Comparison of ENCODE assay signal across 32 cellular contexts in the genomic region with DNA sequence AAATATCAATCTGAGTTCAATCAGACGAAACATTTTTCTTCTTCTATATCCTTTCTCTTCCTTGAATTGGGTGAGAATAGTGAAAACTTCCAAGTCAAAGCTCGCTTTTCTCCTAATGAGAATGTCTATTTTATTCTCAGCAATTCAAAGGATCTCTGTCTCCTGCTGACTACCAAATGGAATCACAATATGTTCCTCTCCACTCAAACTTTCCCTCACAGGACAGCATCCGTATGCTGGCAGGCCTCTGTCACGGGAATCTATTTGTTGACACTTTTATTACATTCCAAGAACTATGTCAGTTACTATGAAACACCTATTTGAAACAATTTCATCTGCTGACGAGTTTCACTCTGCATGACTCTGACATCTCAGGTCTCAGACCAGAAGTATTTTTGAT.
"Had no signal": no experiment of that assay in that cellular context is flagged by ENCODE, and none has a peak within 500 bp of the region (broad histone marks: within the 10 kb centered on the region; RNA-seq: fewer than 3 reads in every experiment).

No MANE protein-coding gene starts in this region.

- H3K4me3 ChIP-seq: adrenal gland, ascending aorta, breast epithelium, cardiac muscle cell, colonic mucosa, esophagus squamous epithelium, gastroesophageal sphincter, heart right ventricle had no signal

- H3K4me3 Mint-ChIP-seq: activated B cell treated with CpG ODN at 0.5 μM for 24 hours; activated CD8-positive, alpha-beta memory T cell treated with anti-CD3 and anti-CD28 coated beads, Interleukin-2, amount 10 ng/mL, durations not matched to agents 7 days and 5 days; activated CD8-positive, alpha-beta T cell treated with anti-CD3 and anti-CD28 coated beads for 36 hours; activated naive CD4-positive, alpha-beta T cell treated with anti-CD3 and anti-CD28 coated beads for 36 hours; activated naive CD4-positive, alpha-beta T cell treated with anti-CD3 and anti-CD28 coated beads, Interleukin-2, amount 50 U/mL, for 24 hours; activated naive CD8-positive, alpha-beta T cell treated with anti-CD3 and anti-CD28 coated beads for 36 hours; activated naive CD8-positive, alpha-beta T cell treated with anti-CD3 and anti-CD28 coated beads, Interleukin-2, amount 50 U/mL, for 24 hours; activated T-helper 1 cell treated with anti-CD3 and anti-CD28 coated beads, Interleukin-12 subunit alpha, Interleukin-12 subunit beta, Interleukin-2, Interleukin-4 antibody, amounts not matched to agents 30 ng/mL and 10 ng/mL and 1 ng/mL, durations not matched to agents 14 hours and 24 hours and 36 hours; brain had no signal

- H3K36me3 Mint-ChIP-seq: activated CD8-positive, alpha-beta memory T cell treated with anti-CD3 and anti-CD28 coated beads, Interleukin-2, amount 10 ng/mL, durations not matched to agents 7 days and 5 days; activated naive CD4-positive, alpha-beta T cell treated with anti-CD3 and anti-CD28 coated beads, Interleukin-2, amount 50 U/mL, for 24 hours; activated naive CD8-positive, alpha-beta T cell treated with anti-CD3 and anti-CD28 coated beads for 36 hours; brain had no signal

- H3K4me1 Mint-ChIP-seq: activated B cell treated with CpG ODN at 0.5 μM for 24 hours; activated CD8-positive, alpha-beta memory T cell treated with anti-CD3 and anti-CD28 coated beads, Interleukin-2, amount 10 ng/mL, durations not matched to agents 7 days and 5 days; activated naive CD4-positive, alpha-beta T cell treated with anti-CD3 and anti-CD28 coated beads, Interleukin-2, amount 50 U/mL, for 24 hours; activated naive CD8-positive, alpha-beta T cell treated with anti-CD3 and anti-CD28 coated beads for 36 hours; activated naive CD8-positive, alpha-beta T cell treated with anti-CD3 and anti-CD28 coated beads, Interleukin-2, amount 50 U/mL, for 24 hours; brain had no signal

- H3K4me1 ChIP-seq: adrenal gland, ascending aorta, breast epithelium, colonic mucosa, esophagus squamous epithelium, gastroesophageal sphincter, heart right ventricle had no signal

- H3K27ac ChIP-seq: adrenal gland, ascending aorta, breast epithelium, cardiac muscle cell, colonic mucosa, epithelial cell of prostate, esophagus squamous epithelium, gastroesophageal sphincter, heart right ventricle, VCaP had no signal

- H3K36me3 ChIP-seq: adrenal gland, ascending aorta, breast epithelium, cardiac muscle cell, colonic mucosa, esophagus squamous epithelium, gastroesophageal sphincter, heart right ventricle had no signal

- H3K9me3 ChIP-seq: adrenal gland, ascending aorta, breast epithelium, colonic mucosa, esophagus squamous epithelium, gastroesophageal sphincter had no signal

- H3K27me3 Mint-ChIP-seq: activated B cell treated with CpG ODN at 0.5 μM for 24 hours; activated CD8-positive, alpha-beta memory T cell treated with anti-CD3 and anti-CD28 coated beads, Interleukin-2, amount 10 ng/mL, durations not matched to agents 7 days and 5 days; activated CD8-positive, alpha-beta T cell treated with anti-CD3 and anti-CD28 coated beads for 36 hours; activated naive CD4-positive, alpha-beta T cell treated with anti-CD3 and anti-CD28 coated beads, Interleukin-2, amount 50 U/mL, for 24 hours; activated naive CD8-positive, alpha-beta T cell treated with anti-CD3 and anti-CD28 coated beads for 36 hours; activated naive CD8-positive, alpha-beta T cell treated with anti-CD3 and anti-CD28 coated beads, Interleukin-2, amount 50 U/mL, for 24 hours had no signal

- H3K27ac Mint-ChIP-seq: activated B cell treated with CpG ODN at 0.5 μM for 24 hours; activated CD8-positive, alpha-beta memory T cell treated with anti-CD3 and anti-CD28 coated beads, Interleukin-2, amount 10 ng/mL, durations not matched to agents 7 days and 5 days; activated CD8-positive, alpha-beta T cell treated with anti-CD3 and anti-CD28 coated beads for 36 hours; activated naive CD4-positive, alpha-beta T cell treated with anti-CD3 and anti-CD28 coated beads for 36 hours; activated naive CD4-positive, alpha-beta T cell treated with anti-CD3 and anti-CD28 coated beads, Interleukin-2, amount 50 U/mL, for 24 hours; activated naive CD8-positive, alpha-beta T cell treated with anti-CD3 and anti-CD28 coated beads for 36 hours; activated naive CD8-positive, alpha-beta T cell treated with anti-CD3 and anti-CD28 coated beads, Interleukin-2, amount 50 U/mL, for 24 hours; activated T-helper 1 cell treated with anti-CD3 and anti-CD28 coated beads, Interleukin-12 subunit alpha, Interleukin-12 subunit beta, Interleukin-2, Interleukin-4 antibody, amounts not matched to agents 30 ng/mL and 10 ng/mL and 1 ng/mL, durations not matched to agents 14 hours and 24 hours and 36 hours; activated T-helper 2 cell treated with anti-CD3 and anti-CD28 coated beads, Interferon-gamma antibody, Interleukin-2, Interleukin-4, amounts not matched to agents 10 μg/mL and 5 μg/mL and 100 μg/mL, durations not matched to agents 14 hours and 24 hours and 36 hours; brain had no signal

- H3K27me3 ChIP-seq: adrenal gland, ascending aorta, breast epithelium, cardiac muscle cell, colonic mucosa, esophagus squamous epithelium, gastroesophageal sphincter, heart right ventricle had no signal

- ATAC-seq: activated CD4-positive, CD25-positive, alpha-beta regulatory T cell treated with anti-CD3 and anti-CD28 coated beads, Interleukin-2, amount 50 U/mL, for 24 hours; activated CD8-positive, alpha-beta memory T cell treated with anti-CD3 and anti-CD28 coated beads, Interleukin-2, amount 10 ng/mL, durations not matched to agents 7 days and 5 days; activated CD8-positive, alpha-beta T cell treated with anti-CD3 and anti-CD28 coated beads for 36 hours; activated naive CD8-positive, alpha-beta T cell treated with anti-CD3 and anti-CD28 coated beads, Interleukin-2, amount 50 U/mL, for 24 hours; gastroesophageal sphincter; heart right ventricle had no signal

- DNase-seq: activated B cell treated with CpG ODN at 0.5 μM for 24 hours; activated CD4-positive, alpha-beta T cell treated with anti-CD3 and anti-CD28 coated beads for 48 hours; activated CD4-positive, alpha-beta T cell treated with anti-CD3 and anti-CD28 coated beads, Interleukin-2, amount 50 U/mL, for 1 hour; activated CD4-positive, alpha-beta T cell treated with anti-CD3 and anti-CD28 coated beads, Interleukin-2, amount 50 U/mL, for 48 hours; activated CD8-positive, alpha-beta memory T cell treated with anti-CD3 and anti-CD28 coated beads, Interleukin-2, amount 10 ng/mL, durations not matched to agents 7 days and 5 days; activated CD8-positive, alpha-beta memory T cell treated with anti-CD3 and anti-CD28 coated beads, Interleukin-2, amount 50 U/mL, for 4 hours; activated CD8-positive, alpha-beta T cell treated with anti-CD3 and anti-CD28 coated beads for 36 hours; activated effector memory CD4-positive, alpha-beta T cell treated with anti-CD3 and anti-CD28 coated beads, Interleukin-2, amount 50 U/mL, for 16 hours; activated naive CD4-positive, alpha-beta T cell treated with anti-CD3 and anti-CD28 coated beads for 36 hours; activated naive CD8-positive, alpha-beta T cell treated with anti-CD3 and anti-CD28 coated beads for 36 hours; activated naive CD8-positive, alpha-beta T cell treated with anti-CD3 and anti-CD28 coated beads, Interleukin-2, amount 50 U/mL, for 24 hours; activated T-cell treated with anti-CD3 and anti-CD28 coated beads, Interleukin-2, amount 50 U/mL, for 1 hour; activated T-cell treated with anti-CD3 and anti-CD28 coated beads, Interleukin-2, amount 50 U/mL, for 48 hours; adrenal gland; central memory CD4-positive, alpha-beta T cell; colonic mucosa; effector CD8-positive, alpha-beta T cell; esophagus squamous epithelium; foreskin melanocyte; heart right ventricle; T-helper 2 cell had no signal
